8 cellular contexts compared by ENCODE assay signal in genomic region chr17:7483238-7484066, GRCh38. TPM values are rescaled to one million over a fixed set of nuclear protein-coding genes. Genes with fewer than 3 reads are reported as not detected.
DNase-seq lines count a peak whose midpoint lies in the region; ATAC-seq and TF ChIP-seq lines count a peak whose summit lies in the region.

No MANE protein-coding gene starts in this region.

- no peaks in the 10 kb centered on the region for H3K9me2 ChIP-seq in SU-DHL-6 (replicated peaks; ENCODE audit: insufficient read depth, low read length)

- TF ChIP-seq CTCF in SU-DHL-6 (IDR thresholded peaks at IDR 0.05; ENCODE audit: insufficient read depth, low read length, poor library complexity, severe bottlenecking) (no peak), ovary (IDR thresholded peaks at IDR 0.05) (no peak)

- H3K4me2 ChIP-seq in SU-DHL-6 (ENCODE audit: low read depth, low read length, poor library complexity, severe bottlenecking), result peak overlapping the region; percentile 79

- peaks cover 31% of the 10 kb centered on the region for H3K36me3 Mint-ChIP-seq in activated naive CD8-positive, alpha-beta T cell treated with anti-CD3 and anti-CD28 coated beads, Interleukin-2, amount 50 U/mL, for 24 hours (ENCODE audit: low read depth)

- ATAC-seq in HG02763 (IDR thresholded peaks at IDR 0.05; ENCODE audit: unreplicated experiment), result peak; percentile 27
- ATAC-seq in activated naive CD8-positive, alpha-beta T cell treated with anti-CD3 and anti-CD28 coated beads, Interleukin-2, amount 50 U/mL, for 24 hours, result peak; percentile 61
- ATAC-seq in Right ventricle myocardium superior (ENCODE audit: poor library complexity), result peak; percentile 76

- peak overlapping the region; percentile 86 for H3K4me3 ChIP-seq in GM08714 (ENCODE audit: low read length)
- peak overlapping the region; percentile 77 for H3K4me3 ChIP-seq in SU-DHL-6 (ENCODE audit: insufficient read depth, low read length, poor library complexity, severe bottlenecking)
- peak overlapping the region; percentile 67 for H3K4me3 ChIP-seq in ovary
- H3K4me3 ChIP-seq in thymus (ENCODE audit: low read length), result peak overlapping the region; percentile 78

- no peaks in the 10 kb centered on the region for H3K27me3 ChIP-seq in SU-DHL-6 (ENCODE audit: low read length)
- no peaks in the 10 kb centered on the region for H3K27me3 ChIP-seq in ovary
- H3K27me3 ChIP-seq in thymus (ENCODE audit: control insufficient read depth, insufficient read depth), result no peaks in the 10 kb centered on the region

- H3K9me3 Mint-ChIP-seq in activated naive CD8-positive, alpha-beta T cell treated with anti-CD3 and anti-CD28 coated beads, Interleukin-2, amount 50 U/mL, for 24 hours, result no peaks in the 10 kb centered on the region

- H3K9me3 ChIP-seq in SU-DHL-6 (ENCODE audit: insufficient read depth, low read length) (no peaks in the 10 kb centered on the region), ovary (no peaks in the 10 kb centered on the region), thymus (ENCODE audit: control insufficient read depth) (no peaks in the 10 kb centered on the region)

- H3F3A ChIP-seq in SU-DHL-6 (ENCODE audit: insufficient read depth), result peaks cover 11% of the 10 kb centered on the region; the same call in 1 of the 2 replicates

- H3K27ac ChIP-seq in SU-DHL-6 (ENCODE audit: low read depth, low read length) (peak overlapping the region; percentile 89), ovary (peak overlapping the region; percentile 90 to 98), thymus (ENCODE audit: low read depth) (peak overlapping the region; percentile 98)

- intact Hi-C loops in Right ventricle myocardium superior (cut with DNase I), result loop anchor here (5.0 kb wide), 1 partner anchor 46 kb away; the partner anchor contains the start of genes FGF11 and TMEM102
- intact Hi-C loops in ovary (cut with DNase I), result loop anchor here in 2 of 4 donors (2.0 to 10.0 kb wide), 2 partner anchors 131 to 201 kb away; partner anchors contain the start of genes KCTD11 (in 1 of the 2), TP53 (in 1 of the 2) and WRAP53 (in 1 of the 2)

- peak overlapping the region; percentile 100 for H3K27ac Mint-ChIP-seq in activated naive CD8-positive, alpha-beta T cell treated with anti-CD3 and anti-CD28 coated beads, Interleukin-2, amount 50 U/mL, for 24 hours

- peak; percentile 77 for TF ChIP-seq EP300 in ovary (IDR thresholded peaks at IDR 0.05)

- H3K9ac ChIP-seq in SU-DHL-6 (ENCODE audit: low read length), result peak overlapping the region; percentile 81

- H3K36me3 ChIP-seq in SU-DHL-6 (ENCODE audit: low read length), result no peaks in the 10 kb centered on the region
- H3K36me3 ChIP-seq in ovary, result no peaks in the 10 kb centered on the region
- peaks cover 8% of the 10 kb centered on the region for H3K36me3 ChIP-seq in thymus (ENCODE audit: control insufficient read depth, insufficient read depth)

- peak overlapping the region; percentile 99 for H3K4me3 Mint-ChIP-seq in activated naive CD8-positive, alpha-beta T cell treated with anti-CD3 and anti-CD28 coated beads, Interleukin-2, amount 50 U/mL, for 24 hours

- TF ChIP-seq POLR2A in ovary (IDR thresholded peaks at IDR 0.05), result peak; percentile 60

- H2AFZ ChIP-seq in SU-DHL-6 (ENCODE audit: low read depth, low read length, severe bottlenecking), result peak overlapping the region; percentile 93

- DNase-seq in NCI-H1417 treated with DMSO at 0.1 percent for 48 hours (lab: John Stamatoyannopoulos, UW) (peak; percentile 87), Right ventricle myocardium superior (peak; percentile 94), ovary (peak; percentile 94 to 96 (median 95))
- peak; percentile 95 for DNase-seq in activated naive CD8-positive, alpha-beta T cell treated with anti-CD3 and anti-CD28 coated beads, Interleukin-2, amount 50 U/mL, for 24 hours

- H3K27me3 Mint-ChIP-seq in activated naive CD8-positive, alpha-beta T cell treated with anti-CD3 and anti-CD28 coated beads, Interleukin-2, amount 50 U/mL, for 24 hours, result peaks cover 2% of the 10 kb centered on the region

- H3K79me2 ChIP-seq in SU-DHL-6 (ENCODE audit: insufficient read depth, low read length), result peaks cover 32% of the 10 kb centered on the region

- H3K4me1 Mint-ChIP-seq in activated naive CD8-positive, alpha-beta T cell treated with anti-CD3 and anti-CD28 coated beads, Interleukin-2, amount 50 U/mL, for 24 hours, result peaks cover 70% of the 10 kb centered on the region

- H4K20me1 ChIP-seq in SU-DHL-6 (ENCODE audit: low read depth, low read length), result no peaks in the 10 kb centered on the region

- WGBS in ovary, 3 donors, result 0% methylated on average over 38 of the region's 38 CpGs
- WGBS in thymus, result under 1% methylated on average over 38 of the region's 38 CpGs

- H3K4me1 ChIP-seq in ovary (ENCODE audit: insufficient read depth) (peaks cover 11% of the 10 kb centered on the region), thymus (ENCODE audit: control insufficient read depth, insufficient read depth, low read length) (peaks cover 20% of the 10 kb centered on the region)

RNA-seq across cellular contexts. Expression of gene POLR2A, which starts 0.7 kb away (rescaled TPM):
- total RNA-seq in Right ventricle myocardium superior, result 32.9 TPM
- 100 to 1,000 TPM in 2 of 7 donors, 10 to 100 TPM in 5; 39.5 to 110 (median 88.2) TPM for total RNA-seq in ovary
- 10 to 100 TPM; 26.7 to 74.5 TPM for polyA plus RNA-seq in ovary
- polyA plus RNA-seq in thymus, result 33.5 TPM

RNA-seq across cellular contexts. Expression of gene SLC35G6, which starts 2.2 kb away (rescaled TPM):
- not detected for total RNA-seq in Right ventricle myocardium superior
- not detected for total RNA-seq in ovary
- not detected for polyA plus RNA-seq in ovary
- polyA plus RNA-seq in thymus, result 0.09 TPM

RNA-seq across cellular contexts. Expression of gene ZBTB4, which starts 4.0 kb away (rescaled TPM):
- total RNA-seq in Right ventricle myocardium superior (60.3 TPM), ovary (100 to 1,000 TPM in 3 of 7 donors, 10 to 100 TPM in 4; 39.3 to 123 (median 85.5) TPM)
- polyA plus RNA-seq in ovary (10 to 100 TPM; 53.8 to 84.5 TPM), thymus (29.5 TPM)

RNA-seq across cellular contexts. Expression of gene CHRNB1, which starts 38.6 kb away (rescaled TPM):
- total RNA-seq in Right ventricle myocardium superior, result 9.8 TPM
- total RNA-seq in ovary, result 10 to 100 TPM in 2 of 7 donors, 1 to 10 TPM in 5; 3.2 to 13.5 (median 7.6) TPM
- polyA plus RNA-seq in ovary, result 1 to 10 TPM; 5.9 to 7.8 TPM
- polyA plus RNA-seq in thymus, result 18.5 TPM

RNA-seq across cellular contexts. Expression of gene FGF11, which starts 44.1 kb away (rescaled TPM):
- total RNA-seq in Right ventricle myocardium superior (9.8 TPM), ovary (1 to 10 TPM in 2 of 7 donors, under 1 TPM in 5; 0.10 to 4.2 (median 0.61) TPM)
- polyA plus RNA-seq in ovary (1 to 10 TPM in 1 of 2 donors, under 1 TPM in 1; 0.25 to 5.1 TPM), thymus (5.5 TPM)

Comparison
In these comparisons a context has a peak if more than half of its experiments do, and no peak if none do; other contexts are left out.
1. Peak in every context shown above with its lines: DNase-seq, ATAC-seq, H3K4me3 ChIP-seq and H3K27ac ChIP-seq.